Comparison of ENCODE assay signal across 8 cellular contexts in genomic region chr6:87152528-87152950, GRCh38. TPM values are rescaled to one million over a fixed set of nuclear protein-coding genes. Genes with fewer than 3 reads are reported as not detected.
DNase-seq lines count a peak whose midpoint lies in the region; ATAC-seq lines count a peak whose summit lies in the region.

No MANE protein-coding gene starts in this region.

- peak overlapping the region; percentile 74; the same call in 1 of the 2 replicates for H3K9ac ChIP-seq in iPS-20b (ENCODE audit: low read depth, low read length)

- H3K4me3 ChIP-seq in iPS-20b (ENCODE audit: low read length) = peak overlapping the region; percentile 79

- intact Hi-C loops in activated T-helper 1 cell treated with anti-CD3 and anti-CD28 coated beads, Interleukin-12 subunit alpha, Interleukin-12 subunit beta, Interleukin-2, Interleukin-4 antibody, amounts not matched to agents 30 ng/mL and 10 ng/mL and 1 ng/mL, durations not matched to agents 14 hours and 24 hours and 36 hours (cut with micrococcal nuclease) = loop anchor here (2.0 to 5.0 kb wide), 2 partner anchors 1700 to 1810 kb away; partner anchors contain the start of gene RNGTT

- H3K27ac ChIP-seq in iPS-20b (ENCODE audit: low read length) (no peak overlapping the region), temporal lobe (ENCODE audit: low read depth, low read length) (peak overlapping the region; percentile 83)

- peaks cover 12% of the 10 kb centered on the region for H3K36me3 Mint-ChIP-seq in stimulated activated naive CD8-positive, alpha-beta T cell treated with anti-CD3 and anti-CD28 coated beads, Interleukin-15, Interleukin-2, amounts not matched to agents 100 ng/mL and 50 ng/mL, for 24 hours (ENCODE audit: low read depth)
- H3K36me3 Mint-ChIP-seq in activated T-helper 1 cell treated with anti-CD3 and anti-CD28 coated beads, Interleukin-12 subunit alpha, Interleukin-12 subunit beta, Interleukin-2, Interleukin-4 antibody, amounts not matched to agents 30 ng/mL and 10 ng/mL and 1 ng/mL, durations not matched to agents 14 hours and 24 hours and 36 hours (ENCODE audit: low read depth) = peaks cover 10% of the 10 kb centered on the region

- H3K27me3 Mint-ChIP-seq in stimulated activated naive CD8-positive, alpha-beta T cell treated with anti-CD3 and anti-CD28 coated beads, Interleukin-15, Interleukin-2, amounts not matched to agents 100 ng/mL and 50 ng/mL, for 24 hours = no peaks in the 10 kb centered on the region
- H3K27me3 Mint-ChIP-seq in activated T-helper 1 cell treated with anti-CD3 and anti-CD28 coated beads, Interleukin-12 subunit alpha, Interleukin-12 subunit beta, Interleukin-2, Interleukin-4 antibody, amounts not matched to agents 30 ng/mL and 10 ng/mL and 1 ng/mL, durations not matched to agents 14 hours and 24 hours and 36 hours (ENCODE audit: insufficient read depth) = peaks cover 4% of the 10 kb centered on the region

- H3K9me3 Mint-ChIP-seq in stimulated activated naive CD8-positive, alpha-beta T cell treated with anti-CD3 and anti-CD28 coated beads, Interleukin-15, Interleukin-2, amounts not matched to agents 100 ng/mL and 50 ng/mL, for 24 hours = no peaks in the 10 kb centered on the region
- H3K9me3 Mint-ChIP-seq in activated T-helper 1 cell treated with anti-CD3 and anti-CD28 coated beads, Interleukin-12 subunit alpha, Interleukin-12 subunit beta, Interleukin-2, Interleukin-4 antibody, amounts not matched to agents 30 ng/mL and 10 ng/mL and 1 ng/mL, durations not matched to agents 14 hours and 24 hours and 36 hours = no peaks in the 10 kb centered on the region

- peaks cover 13% of the 10 kb centered on the region; the same call in 1 of the 2 replicates for H3K4me1 ChIP-seq in iPS-20b (ENCODE audit: insufficient read depth, low read length)

- peaks cover 19% of the 10 kb centered on the region for H3K27me3 ChIP-seq in iPS-20b (ENCODE audit: insufficient read depth, low read length)

- DNase-seq in stimulated activated naive CD8-positive, alpha-beta T cell treated with anti-CD3 and anti-CD28 coated beads, Interleukin-15, Interleukin-2, amounts not matched to agents 100 U/mL and 50 U/mL, for 24 hours = no peak
- DNase-seq in activated T-helper 1 cell treated with anti-CD3 and anti-CD28 coated beads, Interleukin-12 subunit alpha, Interleukin-12 subunit beta, Interleukin-2, Interleukin-4 antibody, amounts not matched to agents 30 ng/mL and 10 ng/mL and 1 ng/mL, durations not matched to agents 14 hours and 24 hours and 36 hours (ENCODE audit: low spot score) = no peak
- DNase-seq in NK-92 (lab: John Stamatoyannopoulos, UW; ENCODE audit: unreplicated experiment) = no peak

- peaks cover 41% of the 10 kb centered on the region for H3K4me1 Mint-ChIP-seq in stimulated activated naive CD8-positive, alpha-beta T cell treated with anti-CD3 and anti-CD28 coated beads, Interleukin-15, Interleukin-2, amounts not matched to agents 100 ng/mL and 50 ng/mL, for 24 hours (ENCODE audit: low read depth)
- H3K4me1 Mint-ChIP-seq in activated T-helper 1 cell treated with anti-CD3 and anti-CD28 coated beads, Interleukin-12 subunit alpha, Interleukin-12 subunit beta, Interleukin-2, Interleukin-4 antibody, amounts not matched to agents 30 ng/mL and 10 ng/mL and 1 ng/mL, durations not matched to agents 14 hours and 24 hours and 36 hours (ENCODE audit: low read depth) = peaks cover 39% of the 10 kb centered on the region

- no peak for ATAC-seq in stimulated activated naive CD8-positive, alpha-beta T cell treated with anti-CD3 and anti-CD28 coated beads, Interleukin-15, Interleukin-2, amounts not matched to agents 100 U/mL and 50 U/mL, for 24 hours
- ATAC-seq in HG02938 (IDR thresholded peaks at IDR 0.05; ENCODE audit: unreplicated experiment) (no peak), HG02884 (IDR thresholded peaks at IDR 0.05; ENCODE audit: unreplicated experiment) (no peak)

- no peaks in the 10 kb centered on the region for H3K9me3 ChIP-seq in iPS-20b (ENCODE audit: insufficient read depth, low read depth, low read length)

- H3K27ac Mint-ChIP-seq in stimulated activated naive CD8-positive, alpha-beta T cell treated with anti-CD3 and anti-CD28 coated beads, Interleukin-15, Interleukin-2, amounts not matched to agents 100 ng/mL and 50 ng/mL, for 24 hours = peak overlapping the region; percentile 99
- H3K27ac Mint-ChIP-seq in activated T-helper 1 cell treated with anti-CD3 and anti-CD28 coated beads, Interleukin-12 subunit alpha, Interleukin-12 subunit beta, Interleukin-2, Interleukin-4 antibody, amounts not matched to agents 30 ng/mL and 10 ng/mL and 1 ng/mL, durations not matched to agents 14 hours and 24 hours and 36 hours = peak overlapping the region; percentile 96

- H3K36me3 ChIP-seq in iPS-20b (ENCODE audit: insufficient read depth, low read depth, low read length) = no peaks in the 10 kb centered on the region

- H3K4me3 Mint-ChIP-seq in stimulated activated naive CD8-positive, alpha-beta T cell treated with anti-CD3 and anti-CD28 coated beads, Interleukin-15, Interleukin-2, amounts not matched to agents 100 ng/mL and 50 ng/mL, for 24 hours = peak overlapping the region; percentile 88
- H3K4me3 Mint-ChIP-seq in activated T-helper 1 cell treated with anti-CD3 and anti-CD28 coated beads, Interleukin-12 subunit alpha, Interleukin-12 subunit beta, Interleukin-2, Interleukin-4 antibody, amounts not matched to agents 30 ng/mL and 10 ng/mL and 1 ng/mL, durations not matched to agents 14 hours and 24 hours and 36 hours = peak overlapping the region; percentile 93

RNA-seq across cellular contexts. Expression of gene ZNF292, which starts 2.8 kb away (rescaled TPM):
- total RNA-seq in activated T-helper 1 cell treated with anti-CD3 and anti-CD28 coated beads, Interleukin-12 subunit alpha, Interleukin-12 subunit beta, Interleukin-2, Interleukin-4 antibody, amounts not matched to agents 30 ng/mL and 10 ng/mL and 1 ng/mL, durations not matched to agents 14 hours and 24 hours and 36 hours = 50.1 and 51.7 TPM in 2 replicates
- total RNA-seq in temporal lobe = 109 TPM

RNA-seq across cellular contexts. Expression of gene CGA, which starts 57.6 kb away (rescaled TPM):
- total RNA-seq in activated T-helper 1 cell treated with anti-CD3 and anti-CD28 coated beads, Interleukin-12 subunit alpha, Interleukin-12 subunit beta, Interleukin-2, Interleukin-4 antibody, amounts not matched to agents 30 ng/mL and 10 ng/mL and 1 ng/mL, durations not matched to agents 14 hours and 24 hours and 36 hours = not detected in 2 replicates
- not detected for total RNA-seq in temporal lobe
